29 cellular contexts compared by ENCODE assay signal in genomic region chr11:44901782-44902181, GRCh38.
"Had no signal": no experiment of that assay in that cellular context is flagged by ENCODE, and none has a peak within 500 bp of the region (broad histone marks: within the 10 kb centered on the region; RNA-seq: fewer than 3 reads in every experiment).

No MANE protein-coding gene starts in this region.

- H3K9me3 Mint-ChIP-seq: natural killer cell; neural progenitor cell; stimulated activated naive B cell treated with anti-CD40 and anti-IgM and Interleukin-4, amounts not matched to agents 10 μg/mL and 1 μg/mL and 100 μg/mL, for 72 hours had no signal

- H3K27ac ChIP-seq: lower lobe of right lung, neural progenitor cell, neutrophil, ovary, right atrium auricular region, stomach, testis, thyroid gland, transverse colon, upper lobe of left lung had no signal

- H3K4me3 Mint-ChIP-seq: natural killer cell; nephron progenitor cell; neural progenitor cell; stimulated activated naive B cell treated with anti-CD40 and anti-IgM and Interleukin-4, amounts not matched to agents 10 μg/mL and 1 μg/mL and 100 μg/mL, for 72 hours had no signal

- H3K4me2 ChIP-seq: neural progenitor cell had no signal

- DNase-seq: hippocampal formation; kidney glomerular epithelial cell; left cardiac atrium; lower lobe of right lung; mammary epithelial cell; mesenchymal stem cell; natural killer cell; nephron progenitor cell; occipital lobe; ovary; stimulated activated CD4-positive, alpha-beta T cell treated with anti-CD3 and anti-CD28 coated beads, Interleukin-12 subunit alpha, Interleukin-12 subunit beta, amount 100 ng/mL, for 4 hours; stimulated activated CD4-positive, alpha-beta T cell treated with anti-CD3 and anti-CD28 coated beads, Interleukin-15, amount 100 ng/mL, for 24 hours; stimulated activated CD4-positive, alpha-beta T cell treated with anti-CD3 and anti-CD28 coated beads, Interleukin-2, amount 100 ng/mL, for 24 hours; stimulated activated CD4-positive, alpha-beta T cell treated with anti-CD3 and anti-CD28 coated beads, Interleukin-4, amount 100 ng/mL, for 1 hour; stimulated activated naive B cell treated with anti-CD40 and anti-IgM and Interleukin-4, amounts not matched to agents 10 μg/mL and 1 μg/mL and 100 μg/mL, for 72 hours; stimulated activated naive CD8-positive, alpha-beta T cell treated with anti-CD3 and anti-CD28 coated beads, Interleukin-15, Interleukin-2, amounts not matched to agents 100 U/mL and 50 U/mL, for 24 hours; stomach; testis; thyroid gland; transverse colon; upper lobe of left lung had no signal

- H3K27ac Mint-ChIP-seq: natural killer cell; progenitor cell of endocrine pancreas; stimulated activated naive B cell treated with anti-CD40 and anti-IgM and Interleukin-4, amounts not matched to agents 10 μg/mL and 1 μg/mL and 100 μg/mL, for 72 hours had no signal

- H3K4me1 ChIP-seq: lower lobe of right lung, testis, thyroid gland, upper lobe of left lung had no signal

- H3K36me3 ChIP-seq: lower lobe of right lung, neutrophil, ovary, stomach, thyroid gland, transverse colon had no signal

- FAIRE-seq: keratinocyte had no signal

- H3K4me1 Mint-ChIP-seq: natural killer cell had no signal

- H3K9me3 ChIP-seq: lower lobe of right lung, neutrophil, ovary, right atrium auricular region, testis, thyroid gland, transverse colon had no signal

- H3K27me3 Mint-ChIP-seq: progenitor cell of endocrine pancreas had no signal

- H3K27me3 ChIP-seq: neural progenitor cell, ovary, right atrium auricular region, testis, thyroid gland, transverse colon, upper lobe of left lung had no signal

- H3K4me3 ChIP-seq: lower lobe of right lung, neural progenitor cell, ovary, right atrium auricular region, skin epidermis, stomach, testis, thyroid gland, transverse colon, upper lobe of left lung had no signal

- H2AFZ ChIP-seq: neural progenitor cell had no signal

- H3K36me3 Mint-ChIP-seq: natural killer cell; stimulated activated naive B cell treated with anti-CD40 and anti-IgM and Interleukin-4, amounts not matched to agents 10 μg/mL and 1 μg/mL and 100 μg/mL, for 72 hours had no signal

- H3K9ac ChIP-seq: neural progenitor cell had no signal

- ATAC-seq: left cardiac atrium; left lobe of liver; lower lobe of right lung; natural killer cell; sciatic nerve; stimulated activated naive B cell treated with anti-CD40 and anti-IgM and Interleukin-4, amounts not matched to agents 10 μg/mL and 1 μg/mL and 100 μg/mL, for 72 hours; stimulated activated naive CD8-positive, alpha-beta T cell treated with anti-CD3 and anti-CD28 coated beads, Interleukin-15, Interleukin-2, amounts not matched to agents 100 U/mL and 50 U/mL, for 24 hours had no signal
